ENCODE assay signal across 15 cellular contexts in the genomic region with DNA sequence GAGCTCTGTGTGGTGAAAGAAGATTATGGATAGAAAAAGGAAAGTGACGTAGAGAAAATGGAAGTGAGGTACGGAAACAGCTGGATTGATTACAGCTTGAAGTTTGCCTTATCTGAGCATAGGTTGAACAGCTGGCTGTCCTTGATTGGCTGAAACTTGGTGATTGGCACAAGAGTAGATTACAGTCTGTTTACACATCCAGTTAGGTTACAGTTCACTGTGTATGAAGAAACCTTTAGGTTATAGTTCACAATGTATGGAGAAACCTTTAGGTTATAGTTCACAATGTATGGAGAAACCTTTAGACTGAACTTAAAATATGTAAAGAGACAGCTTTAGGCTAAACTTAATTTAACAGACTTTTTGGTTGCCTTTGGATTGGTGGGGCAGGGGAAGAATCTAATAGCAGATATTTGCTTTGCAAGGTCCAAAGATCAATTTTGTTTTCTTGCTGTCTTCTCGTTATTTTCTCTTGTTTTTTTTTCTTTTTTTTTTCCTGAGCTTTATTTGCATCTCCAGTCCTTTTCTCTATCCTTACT. TPM values are rescaled to one million over a fixed set of nuclear protein-coding genes. Genes with fewer than 3 reads are reported as not detected.
A peak's percentile ranks its signal among the peaks of the same experiment; 100 is the strongest.
DNase-seq lines count a peak whose midpoint lies in the region; TF ChIP-seq lines count a peak whose summit lies in the region.
"Had no signal": no experiment of that assay in that cellular context is flagged by ENCODE, and none has a peak within 500 bp of the region (broad histone marks: within the 10 kb centered on the region; RNA-seq: fewer than 3 reads in every experiment).

No MANE protein-coding gene starts in this region.

- H3K27ac ChIP-seq in HL-60 (replicated peaks) (peak overlapping the region; percentile 48; the same call in 1 of the 2 replicates), liver (ENCODE audit: low read depth in 1 of 2, low read length in 2 of 2) (no peak overlapping the region)

- H3K4me3 ChIP-seq in GM12865 (ENCODE audit: low read depth, low read length): no peak overlapping the region
- no peak overlapping the region for H3K4me3 ChIP-seq in HL-60 (replicated peaks; ENCODE audit: insufficient read depth, low read length)
- H3K4me3 ChIP-seq in liver (ENCODE audit: low read depth in 1 of 3, low read length in 3 of 3): peak overlapping the region in 2 of 3 donors; percentile 27 to 28
- H3K4me3 ChIP-seq: tibial nerve had no signal

- H3K4me1 ChIP-seq in liver (ENCODE audit: control insufficient read depth in 4 of 4, insufficient read depth in 4 of 4, low read length in 3 of 4): peaks cover 0 to 18% (median 6%) of the 10 kb centered on the region in 4 donors

- H3K36me3 ChIP-seq in liver (ENCODE audit: control insufficient read depth in 4 of 4, insufficient read depth in 3 of 4, low read depth in 1 of 4, low read length in 3 of 4): no peaks in the 10 kb centered on the region
- H3K36me3 ChIP-seq: tibial nerve had no signal

- H3K9ac ChIP-seq in liver (ENCODE audit: low read depth in 1 of 2, low read length in 2 of 2): no peak overlapping the region

- H3K36me3 Mint-ChIP-seq in activated CD4-positive, alpha-beta memory T cell treated with anti-CD3 and anti-CD28 coated beads, Interleukin-2, amount 10 ng/mL, durations not matched to agents 7 days and 5 days (ENCODE audit: low read depth): no peaks in the 10 kb centered on the region
- H3K36me3 Mint-ChIP-seq: naive thymus-derived CD8-positive, alpha-beta T cell had no signal

- TF ChIP-seq CTCF in GM12865 (IDR thresholded peaks at IDR 0.05; ENCODE audit: insufficient read depth, low read depth, low read length, missing control alignments): no peak
- no peak for TF ChIP-seq CTCF in HL-60 (IDR thresholded peaks at IDR 0.05; ENCODE audit: insufficient read depth, low read length)
- no peak for TF ChIP-seq CTCF in liver (IDR thresholded peaks at IDR 0.05; ENCODE audit: low read depth, low read length, missing input control)

- H3K4me3 Mint-ChIP-seq in activated CD4-positive, alpha-beta memory T cell treated with anti-CD3 and anti-CD28 coated beads, Interleukin-2, amount 10 ng/mL, durations not matched to agents 7 days and 5 days: peak overlapping the region; percentile 3
- H3K4me3 Mint-ChIP-seq: activated B cell treated with CpG ODN at 0.5 μM for 24 hours; CD4-positive, alpha-beta T cell; naive thymus-derived CD8-positive, alpha-beta T cell had no signal

- no peaks in the 10 kb centered on the region for H3K27me3 Mint-ChIP-seq in activated CD4-positive, alpha-beta memory T cell treated with anti-CD3 and anti-CD28 coated beads, Interleukin-2, amount 10 ng/mL, durations not matched to agents 7 days and 5 days
- H3K27me3 Mint-ChIP-seq: activated B cell treated with CpG ODN at 0.5 μM for 24 hours had no signal

- CTCF ChIA-PET in activated CD4-positive, alpha-beta memory T cell treated with anti-CD3 and anti-CD28 coated beads, Interleukin-2, amount 10 ng/mL, durations not matched to agents 7 days and 5 days (lab: Charles Lee): interaction anchor here (0.7 to 2.0 kb wide), 4 partner anchors 23 to 928 kb away, joined by 3 to 15 read pairs (median 4); partner anchors contain the start of gene CXCL11

- TF ChIP-seq RAD21 in liver (IDR thresholded peaks at IDR 0.05): no peak

- WGBS in liver: 23% methylated on average over 3 of the region's 3 CpGs

- H3K27me3 ChIP-seq in HL-60 (ENCODE audit: insufficient read depth, poor library complexity, severe bottlenecking) (no peaks in the 10 kb centered on the region), liver (ENCODE audit: control insufficient read depth in 4 of 4, insufficient read depth in 4 of 4, low read length in 3 of 4) (no peaks in the 10 kb centered on the region)
- H3K27me3 ChIP-seq: tibial nerve had no signal

- H3K27ac Mint-ChIP-seq in activated CD4-positive, alpha-beta memory T cell treated with anti-CD3 and anti-CD28 coated beads, Interleukin-2, amount 10 ng/mL, durations not matched to agents 7 days and 5 days: peak overlapping the region; percentile 81
- H3K27ac Mint-ChIP-seq: activated B cell treated with CpG ODN at 0.5 μM for 24 hours; CD4-positive, alpha-beta T cell; naive thymus-derived CD8-positive, alpha-beta T cell had no signal

- POLR2A ChIA-PET in activated CD4-positive, alpha-beta memory T cell treated with anti-CD3 and anti-CD28 coated beads, Interleukin-2, amount 10 ng/mL, durations not matched to agents 7 days and 5 days (lab: Charles Lee): interaction anchor here (0.6 to 1.3 kb wide), 10 partner anchors 30 to 1686 kb away, joined by 3 to 8 read pairs (median 3); partner anchors contain the start of genes NAAA and NUP54

- H3K4me1 Mint-ChIP-seq in activated CD4-positive, alpha-beta memory T cell treated with anti-CD3 and anti-CD28 coated beads, Interleukin-2, amount 10 ng/mL, durations not matched to agents 7 days and 5 days: peaks cover 63% of the 10 kb centered on the region

- DNase-seq in GM12865 (ENCODE audit: low read depth): peak; percentile 56
- no peak for DNase-seq in HL-60 (ENCODE audit: low read depth in 1 of 2, low spot score in 1 of 2)
- no peak for DNase-seq in activated CD4-positive, alpha-beta memory T cell treated with anti-CD3 and anti-CD28 coated beads, Interleukin-2, amount 10 ng/mL, durations not matched to agents 7 days and 5 days
- no peak for DNase-seq in NCI-H748 (lab: John Stamatoyannopoulos, UW; ENCODE audit: unreplicated experiment)
- DNase-seq in ureter (ENCODE audit: low spot score): no peak
- DNase-seq in NCI-H2227 (lab: John Stamatoyannopoulos, UW; ENCODE audit: unreplicated experiment): no peak
- DNase-seq: activated B cell treated with CpG ODN at 0.5 μM for 24 hours; CD4-positive, alpha-beta T cell; left ventricle myocardium superior; naive thymus-derived CD8-positive, alpha-beta T cell had no signal

- H3K9me3 Mint-ChIP-seq in activated CD4-positive, alpha-beta memory T cell treated with anti-CD3 and anti-CD28 coated beads, Interleukin-2, amount 10 ng/mL, durations not matched to agents 7 days and 5 days: no peaks in the 10 kb centered on the region
- H3K9me3 Mint-ChIP-seq: activated B cell treated with CpG ODN at 0.5 μM for 24 hours; CD4-positive, alpha-beta T cell; naive thymus-derived CD8-positive, alpha-beta T cell had no signal

- H3K9me3 ChIP-seq in liver (ENCODE audit: control insufficient read depth in 4 of 4, low read length in 3 of 4): no peaks in the 10 kb centered on the region
- H3K9me3 ChIP-seq: tibial nerve had no signal

TF ChIP-seq in liver, 16 proteins besides CTCF, POLR2A, EP300 and RAD21:
- TF ChIP-seq SP1 (IDR thresholded peaks at IDR 0.05): peak; percentile 79
- TF ChIP-seq ZBTB33 (IDR thresholded peaks at IDR 0.05): no peak
- peak; percentile 27 to 30 for TF ChIP-seq RXRA (IDR thresholded peaks at IDR 0.05)
- no peak for TF ChIP-seq TAF1 (conservative IDR thresholded peaks at IDR 0.05)
- TF ChIP-seq YY1 (IDR thresholded peaks at IDR 0.05): peak; percentile 37
- peak; percentile 67 to 82 for TF ChIP-seq HNF4A (conservative IDR thresholded peaks at IDR 0.05)
- TF ChIP-seq, protein P1, sequence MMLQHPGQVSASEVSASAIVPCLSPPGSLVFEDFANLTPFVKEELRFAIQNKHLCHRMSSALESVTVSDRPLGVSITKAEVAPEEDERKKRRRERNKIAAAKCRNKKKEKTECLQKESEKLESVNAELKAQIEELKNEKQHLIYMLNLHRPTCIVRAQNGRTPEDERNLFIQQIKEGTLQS (IDR thresholded peaks at IDR 0.05): no peak
- TF ChIP-seq FOXA1 (IDR thresholded peaks at IDR 0.05): no peak
- peak; percentile 47 for TF ChIP-seq HNF4G (IDR thresholded peaks at IDR 0.05)
- peak; percentile 34 to 60 for TF ChIP-seq GABPA (IDR thresholded peaks at IDR 0.05 in 1 of 2, conservative IDR thresholded peaks at IDR 0.05 in 1 of 2)

RNA-seq across cellular contexts. Expression of gene ART3, which starts 15.6 kb away (rescaled TPM):
- under 1 TPM; 0.30 to 0.95 TPM for total RNA-seq in activated CD4-positive, alpha-beta memory T cell treated with anti-CD3 and anti-CD28 coated beads, Interleukin-2, amount 10 ng/mL, durations not matched to agents 7 days and 5 days
- under 1 TPM in 1 of 2 donors, not detected in 1; 0.08 TPM for total RNA-seq in liver
- not detected for polyA plus RNA-seq in liver
- total RNA-seq in ureter: not detected
- total RNA-seq: activated B cell treated with CpG ODN at 0.5 μM for 24 hours; astrocyte; CD4-positive, alpha-beta T cell; HT1080; naive thymus-derived CD8-positive, alpha-beta T cell; renal cortical epithelial cell had no signal
- polyA plus RNA-seq: naive thymus-derived CD8-positive, alpha-beta T cell had no signal

RNA-seq across cellular contexts. Expression of gene CXCL11, which starts 23.1 kb away (rescaled TPM):
- total RNA-seq in activated CD4-positive, alpha-beta memory T cell treated with anti-CD3 and anti-CD28 coated beads, Interleukin-2, amount 10 ng/mL, durations not matched to agents 7 days and 5 days: under 1 TPM; 0.28 to 0.33 TPM
- under 1 TPM in 1 of 2 donors, not detected in 1; 0.79 TPM for total RNA-seq in liver
- under 1 TPM in 1 of 2 donors, not detected in 1; 0.27 TPM for polyA plus RNA-seq in liver
- total RNA-seq in ureter: 0.31 TPM
- total RNA-seq: activated B cell treated with CpG ODN at 0.5 μM for 24 hours; CD4-positive, alpha-beta T cell; HT1080; naive thymus-derived CD8-positive, alpha-beta T cell; tibial nerve had no signal
- polyA plus RNA-seq: naive thymus-derived CD8-positive, alpha-beta T cell had no signal

RNA-seq across cellular contexts. Expression of gene CXCL10, which starts 35.7 kb away (rescaled TPM):
- total RNA-seq in activated CD4-positive, alpha-beta memory T cell treated with anti-CD3 and anti-CD28 coated beads, Interleukin-2, amount 10 ng/mL, durations not matched to agents 7 days and 5 days: 1 to 10 TPM; 1.3 to 1.5 TPM
- total RNA-seq in liver (1 to 10 TPM in 1 of 2 donors, under 1 TPM in 1; 0.84 to 9.4 TPM), ureter (0.34 TPM)
- polyA plus RNA-seq in liver: 1 to 10 TPM; 1.1 to 1.4 TPM
- total RNA-seq: activated B cell treated with CpG ODN at 0.5 μM for 24 hours; CD4-positive, alpha-beta T cell; HT1080; naive thymus-derived CD8-positive, alpha-beta T cell had no signal
- polyA plus RNA-seq: naive thymus-derived CD8-positive, alpha-beta T cell had no signal

RNA-seq across cellular contexts. Expression of gene CXCL9, which starts 51.6 kb away (rescaled TPM):
- not detected for total RNA-seq in activated CD4-positive, alpha-beta memory T cell treated with anti-CD3 and anti-CD28 coated beads, Interleukin-2, amount 10 ng/mL, durations not matched to agents 7 days and 5 days
- total RNA-seq in liver (1 to 10 TPM; 1.4 to 2.3 TPM), ureter (1.2 TPM)
- 1 to 10 TPM in 1 of 2 donors, under 1 TPM in 1; 0.22 to 1.3 TPM for polyA plus RNA-seq in liver
- total RNA-seq: activated B cell treated with CpG ODN at 0.5 μM for 24 hours; astrocyte; CD4-positive, alpha-beta T cell; HT1080; naive thymus-derived CD8-positive, alpha-beta T cell; renal cortical epithelial cell had no signal
- polyA plus RNA-seq: naive thymus-derived CD8-positive, alpha-beta T cell had no signal

Comparison
In these comparisons a context has a peak if more than half of its experiments do, and no peak if none do; other contexts are left out.
1. H3K4me3 ChIP-seq: peak in liver (2 of 3); none in GM12865 (single experiment) and HL-60 (single experiment).